Comparison of ENCODE assay signal across 9 cellular contexts in the genomic region with DNA sequence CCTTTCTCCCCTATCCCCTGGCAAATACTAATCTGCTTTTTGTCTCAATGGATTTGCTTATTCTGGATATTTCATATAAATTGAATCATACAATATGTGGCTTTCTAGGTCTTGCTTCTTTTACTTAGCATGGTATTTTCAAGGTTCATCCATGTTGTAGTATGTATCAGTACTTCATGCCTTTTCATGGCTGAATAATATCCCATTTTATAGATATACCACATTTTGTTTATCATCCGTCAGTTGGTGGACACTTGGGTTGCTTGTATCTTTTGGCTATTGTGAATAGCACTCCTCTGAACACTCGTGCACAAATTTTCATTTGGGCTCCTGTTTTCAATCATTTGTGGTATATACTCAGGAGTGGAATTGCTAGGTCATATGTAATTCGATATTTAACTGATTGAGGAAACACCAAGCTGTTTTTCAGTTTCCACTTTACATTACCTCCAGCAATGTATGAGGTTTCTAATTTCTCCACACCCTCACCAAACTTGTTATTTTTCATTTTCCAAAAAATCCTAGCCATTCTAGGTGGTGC. TPM values are rescaled to one million over a fixed set of nuclear protein-coding genes. Genes with fewer than 3 reads are reported as not detected.
"Had no signal": no experiment of that assay in that cellular context is flagged by ENCODE, and none has a peak within 500 bp of the region (broad histone marks: within the 10 kb centered on the region; RNA-seq: fewer than 3 reads in every experiment).

No MANE protein-coding gene starts in this region.

- DNase-seq: GM23248, GOT3, H7, H9, HCEC 1CT, HFFc6 had no signal

- H3K4me2 ChIP-seq: GM23338 had no signal

- H3K36me3 ChIP-seq: HAP-1 had no signal

- H2AFZ ChIP-seq: GM23248 had no signal

- ATAC-seq: GM23338, HCT116 had no signal

- H3K9me3 ChIP-seq: HAP-1 had no signal

- H3K27ac ChIP-seq: GM23248 had no signal

- H3K4me3 ChIP-seq: GM23248, GM23338, HAP-1 had no signal

- H3K9ac ChIP-seq: GM23248 had no signal

- H3K4me1 ChIP-seq: HAP-1 had no signal

RNA-seq across cellular contexts. Expression of gene RIPPLY2, which starts 30.5 kb away (rescaled TPM):
- polyA plus RNA-seq: GM23248 had no signal
